10 cellular contexts compared by ENCODE assay signal in the genomic region with DNA sequence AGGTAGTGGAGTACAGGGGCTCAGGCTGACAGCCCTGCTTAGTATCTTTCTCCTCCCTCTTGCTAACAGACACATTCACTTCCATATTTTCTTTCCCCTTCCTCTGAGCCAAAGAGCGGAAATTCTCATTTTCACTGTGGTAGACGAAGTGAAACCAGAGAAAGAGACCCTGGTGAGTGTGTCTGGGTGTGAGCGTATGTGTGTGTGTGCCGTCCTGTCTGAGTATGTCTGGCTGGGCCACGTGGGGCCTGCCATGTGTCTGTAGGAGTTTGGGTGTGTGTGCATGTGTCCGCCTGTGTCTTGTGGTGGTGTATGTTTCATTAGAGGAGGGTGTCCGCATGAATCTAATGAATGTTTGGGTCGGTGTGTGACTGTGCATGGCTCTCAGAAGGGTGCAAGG. TPM values are rescaled to one million over a fixed set of nuclear protein-coding genes. Genes with fewer than 3 reads are reported as not detected.
DNase-seq lines count a peak whose midpoint lies in the region; ATAC-seq and TF ChIP-seq lines count a peak whose summit lies in the region.
"Had no signal": no experiment of that assay in that cellular context is flagged by ENCODE, and none has a peak within 500 bp of the region (broad histone marks: within the 10 kb centered on the region; RNA-seq: fewer than 3 reads in every experiment).

No MANE protein-coding gene starts in this region.

- POLR2A ChIA-PET in HEK293 (lab: Yijun Ruan, JAX), result no interaction called here

- peaks cover 27% of the 10 kb centered on the region for H3K4me1 Mint-ChIP-seq in central memory CD8-positive, alpha-beta T cell

- no peaks in the 10 kb centered on the region for H3K9me3 Mint-ChIP-seq in central memory CD8-positive, alpha-beta T cell

- H3K36me3 Mint-ChIP-seq in central memory CD8-positive, alpha-beta T cell (ENCODE audit: insufficient read depth), result peaks cover 8% of the 10 kb centered on the region

- peak overlapping the region in 9 of 10 experiments; percentile 10 to 60 (median 39); a peak in 15 of 20 replicates for H3K4me3 ChIP-seq in BLaER1 treated with 17β-estradiol and CSF1 and Interleukin-3, amounts not matched to agents 10 nM and 100 nM
- H3K4me3 ChIP-seq in HEK293 (ENCODE audit: low read depth, low read length), result no peak overlapping the region

- H3K27me3 ChIP-seq in BLaER1 treated with 17β-estradiol and CSF1 and Interleukin-3, amounts not matched to agents 10 nM and 100 nM, result peaks cover 23 to 53% (median 49%) of the 10 kb centered on the region in 11 experiments

- peaks cover 0 to 8% (median 0%) of the 10 kb centered on the region in 11 experiments; a peak in 2 of 22 replicates for H4K20me1 ChIP-seq in BLaER1 treated with 17β-estradiol and CSF1 and Interleukin-3, amounts not matched to agents 10 nM and 100 nM

- peaks cover 51 to 83% (median 67%) of the 10 kb centered on the region in 10 experiments for H3K4me1 ChIP-seq in BLaER1 treated with 17β-estradiol and CSF1 and Interleukin-3, amounts not matched to agents 10 nM and 100 nM
- no peaks in the 10 kb centered on the region for H3K4me1 ChIP-seq in HEK293 (ENCODE audit: control insufficient read depth, insufficient read depth, low read length)

- no peak for TF ChIP-seq CTCF in HEK293 (tag by site-specific recombination; IDR thresholded peaks at IDR 0.05)

- peaks cover 54% of the 10 kb centered on the region for H3K27me3 Mint-ChIP-seq in central memory CD8-positive, alpha-beta T cell

- peak overlapping the region; percentile 79 to 98 (median 87) for H3K4me2 ChIP-seq in BLaER1 treated with 17β-estradiol and CSF1 and Interleukin-3, amounts not matched to agents 10 nM and 100 nM

- peak overlapping the region in 8 of 11 experiments; percentile 55 to 76 (median 63); a peak in 17 of 22 replicates for H3K27ac ChIP-seq in BLaER1 treated with 17β-estradiol and CSF1 and Interleukin-3, amounts not matched to agents 10 nM and 100 nM
- no peak overlapping the region for H3K27ac ChIP-seq in HEK293 (ENCODE audit: extremely low read depth, low read depth, low read length)

- peak; percentile 52 for ATAC-seq in central memory CD8-positive, alpha-beta T cell (replicated peaks; ENCODE audit: extremely low read depth, poor library complexity, severe bottlenecking)
- ATAC-seq in GM21529 (IDR thresholded peaks at IDR 0.05; ENCODE audit: unreplicated experiment) (no peak), GM19397 (IDR thresholded peaks at IDR 0.05; ENCODE audit: unreplicated experiment) (no peak)

- no peak for DNase-seq in central memory CD8-positive, alpha-beta T cell (ENCODE audit: low spot score in 2 of 2)
- DNase-seq in mucosa of gallbladder (ENCODE audit: low spot score) (peak; percentile 26), SHP77 treated with DMSO at 0.1 percent for 48 hours (lab: John Stamatoyannopoulos, UW) (no peak), NCI-H2171 (lab: John Stamatoyannopoulos, UW) (no peak)
- DNase-seq: NCI-H1436 had no signal

- peak overlapping the region; percentile 41 to 70 (median 60); a peak in 21 of 22 replicates for H3K9ac ChIP-seq in BLaER1 treated with 17β-estradiol and CSF1 and Interleukin-3, amounts not matched to agents 10 nM and 100 nM

- no peaks in the 10 kb centered on the region for H3K9me3 ChIP-seq in BLaER1 treated with 17β-estradiol and CSF1 and Interleukin-3, amounts not matched to agents 10 nM and 100 nM (replicated peaks in 1 of 11)
- no peaks in the 10 kb centered on the region for H3K9me3 ChIP-seq in HEK293 (ENCODE audit: control insufficient read depth, insufficient read depth, low read depth, low read length)

- CTCF ChIA-PET in HEK293 (lab: Yijun Ruan, JAX), result interaction anchor here (1.4 kb wide), 1 partner anchor 11 kb away, joined by 8 read pairs; no protein-coding TSS in a partner anchor

- no peaks in the 10 kb centered on the region for H3K36me3 ChIP-seq in BLaER1 treated with 17β-estradiol and CSF1 and Interleukin-3, amounts not matched to agents 10 nM and 100 nM
- H3K36me3 ChIP-seq in HEK293 (ENCODE audit: control insufficient read depth in 2 of 2, insufficient read depth in 1 of 2, low read length in 2 of 2), result no peaks in the 10 kb centered on the region

- no peak overlapping the region for H3K4me3 Mint-ChIP-seq in central memory CD8-positive, alpha-beta T cell

- H3K27ac Mint-ChIP-seq in central memory CD8-positive, alpha-beta T cell (ENCODE audit: low read depth), result no peak overlapping the region

TF ChIP-seq in HEK293, 187 proteins besides CTCF, POLR2A, EP300 and RAD21:
- 0 out of 2 replicates have a peak, but pooled peaks have one; percentile 32 for TF ChIP-seq ZFP3 (tag by site-specific recombination; IDR thresholded peaks at IDR 0.05; ENCODE audit: low read depth)
- TF ChIP-seq, protein P1, sequence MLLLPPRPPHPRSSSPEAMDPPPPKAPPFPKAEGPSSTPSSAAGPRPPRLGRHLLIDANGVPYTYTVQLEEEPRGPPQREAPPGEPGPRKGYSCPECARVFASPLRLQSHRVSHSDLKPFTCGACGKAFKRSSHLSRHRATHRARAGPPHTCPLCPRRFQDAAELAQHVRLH (tag by site-specific recombination; IDR thresholded peaks at IDR 0.05), result no peak
- no peak for TF ChIP-seq ZNF629 (tag by site-specific recombination; IDR thresholded peaks at IDR 0.05)
- no peak for TF ChIP-seq ZNF777 (tag by site-specific recombination; IDR thresholded peaks at IDR 0.05; ENCODE audit: borderline replicate concordance)
- TF ChIP-seq PRDM1 (tag by site-specific recombination; IDR thresholded peaks at IDR 0.05), result peak; percentile 36; the same call in 1 of the 2 replicates

RNA-seq across cellular contexts. Expression of a gene that starts 1.7 kb away (rescaled TPM):
- 10.8 TPM for total RNA-seq in mucosa of gallbladder
- total RNA-seq: T-helper 1 cell treated with Interleukin-12 subunit alpha and Interleukin-12 subunit beta and Interleukin-4 antibody, amounts not matched to agents 30 ng/mL and 1 ng/mL, for 36 hours had no signal

RNA-seq across cellular contexts. Expression of a gene that starts 25.9 kb away (rescaled TPM):
- 57.7 TPM for total RNA-seq in mucosa of gallbladder

RNA-seq across cellular contexts. Expression of a gene that starts 32.6 kb away (rescaled TPM):
- 123 TPM for total RNA-seq in mucosa of gallbladder

RNA-seq across cellular contexts. Expression of a gene that starts 34.7 kb away (rescaled TPM):
- 28.9 TPM for total RNA-seq in mucosa of gallbladder

RNA-seq across cellular contexts. Expression of a gene that starts 39.5 kb away (rescaled TPM):
- total RNA-seq in mucosa of gallbladder, result 0.75 TPM
